ENCODE assay signal across 18 cellular contexts in genomic region chr10:119715628-119716505, GRCh38. TPM values are rescaled to one million over a fixed set of nuclear protein-coding genes. Genes with fewer than 3 reads are reported as not detected.
DNase-seq lines count a peak whose midpoint lies in the region; ATAC-seq and TF ChIP-seq lines count a peak whose summit lies in the region.
"Had no signal": no experiment of that assay in that cellular context is flagged by ENCODE, and none has a peak within 500 bp of the region (broad histone marks: within the 10 kb centered on the region; RNA-seq: fewer than 3 reads in every experiment).

No MANE protein-coding gene starts in this region.

- ATAC-seq in left lung (peak; percentile 65), sciatic nerve (peak; percentile 82)
- ATAC-seq: activated T-cell treated with anti-CD3 and anti-CD28 coated beads, Interleukin-2, amount 50 U/mL, for 72 hours; naive thymus-derived CD4-positive, alpha-beta T cell had no signal

- peak overlapping the region; percentile 43 for H3K9ac ChIP-seq in adipocyte (ENCODE audit: low read length)

- DNase-seq in G401 (ENCODE audit: low spot score) (peak; percentile 20), adipocyte (ENCODE audit: low read depth) (peak; percentile 71), left lung (no peak), sciatic nerve (ENCODE audit: low spot score) (no peak), SIG-M5 treated with dmso at 0.1 percent for 504 hours (lab: John Stamatoyannopoulos, UW; ENCODE audit: unreplicated experiment) (no peak), ACHN (no peak), adrenal gland (no peak)
- DNase-seq in stimulated activated naive CD4-positive, alpha-beta T cell (lab: John Stamatoyannopoulos, UW): no peak
- DNase-seq: activated CD4-positive, alpha-beta T cell treated with anti-CD3 and anti-CD28 coated beads, Interleukin-2, amount 50 U/mL, for 48 hours; activated T-cell treated with anti-CD3 and anti-CD28 coated beads, Interleukin-2, amount 50 U/mL, for 72 hours; amniotic stem cell; colonic mucosa; naive thymus-derived CD4-positive, alpha-beta T cell; NCI-H1092 treated with DMSO at 0.1 percent for 48 hours; NK-92 treated with Interleukin-12 subunit alpha and Interleukin-12 subunit beta, amount 100 ng/mL, for 24 hours; SIG-M5; stimulated activated CD4-positive, alpha-beta T cell treated with anti-CD3 and anti-CD28 coated beads, Interleukin-4, amount 100 ng/mL, for 1 hour had no signal

- intact Hi-C loops in left lung (cut with DNase I) (no loop called here), sciatic nerve (cut with DNase I) (no loop called here), adrenal gland (cut with DNase I) (no loop called here)

- no peak for TF ChIP-seq POLR2A in adrenal gland (IDR thresholded peaks at IDR 0.05)

- H3K27me3 ChIP-seq in adipocyte (replicated peaks; ENCODE audit: control insufficient read depth, insufficient read depth, low read length) (no peaks in the 10 kb centered on the region), left lung (no peaks in the 10 kb centered on the region), adrenal gland (no peaks in the 10 kb centered on the region)
- H3K27me3 ChIP-seq: colonic mucosa had no signal

- H3K36me3 ChIP-seq in adipocyte (ENCODE audit: control insufficient read depth, insufficient read depth, low read length, severe bottlenecking) (no peaks in the 10 kb centered on the region), left lung (no peaks in the 10 kb centered on the region), adrenal gland (replicated peaks in 1 of 2) (no peaks in the 10 kb centered on the region)
- H3K36me3 ChIP-seq: colonic mucosa had no signal

- H3K4me3 ChIP-seq in adipocyte (ENCODE audit: low read length) (no peak overlapping the region), left lung (no peak overlapping the region), adrenal gland (no peak overlapping the region)
- H3K4me3 ChIP-seq: colonic mucosa had no signal

- TF ChIP-seq CTCF in left lung (IDR thresholded peaks at IDR 0.05) (no peak), adrenal gland (IDR thresholded peaks at IDR 0.05) (no peak)

- H3K27ac ChIP-seq in left lung: peak overlapping the region in 1 of 2 donors; percentile 10
- H3K27ac ChIP-seq in adrenal gland: peak overlapping the region in 1 of 5 donors; percentile 10
- H3K27ac ChIP-seq: C4-2B, colonic mucosa had no signal

- peaks cover 7% of the 10 kb centered on the region for H3K4me1 ChIP-seq in adipocyte (ENCODE audit: control insufficient read depth, insufficient read depth, low read length)
- H3K4me1 ChIP-seq in left lung: no peaks in the 10 kb centered on the region
- H3K4me1 ChIP-seq in adrenal gland (replicated peaks in 1 of 2): no peaks in the 10 kb centered on the region
- H3K4me1 ChIP-seq: colonic mucosa had no signal

- 72 to 79% (median 77%) methylated on average over 7 to 8 of the region's 8 CpGs for WGBS in adrenal gland, 4 donors

- in situ Hi-C loops in G401 (cut with HindIII; ENCODE audit: low sequenced_read_pairs): no loop called here
- in situ Hi-C loops in ACHN (cut with HindIII; ENCODE audit: low pct_ligation_motif_present, low pct_unique_long_range_greater_than_20kb, low sequenced_read_pairs): no loop called here

- no peaks in the 10 kb centered on the region for H3K9me3 ChIP-seq in adipocyte (ENCODE audit: control insufficient read depth, low read length)
- no peaks in the 10 kb centered on the region for H3K9me3 ChIP-seq in left lung
- H3K9me3 ChIP-seq in adrenal gland (replicated peaks in 1 of 3): no peaks in the 10 kb centered on the region
- H3K9me3 ChIP-seq: colonic mucosa had no signal

RNA-seq across cellular contexts. Expression of gene INPP5F, which starts 10.0 kb away (rescaled TPM):
- 7.9 and 10.1 TPM in 2 replicates for total RNA-seq in G401 (2014; rRNA removed; shearing (Covaris generic))
- 10 to 100 TPM; 10.9 to 18.6 TPM for total RNA-seq in left lung
- 50.6 TPM for total RNA-seq in sciatic nerve
- 10 to 100 TPM in 4 of 8 donors, 1 to 10 TPM in 4; 5.1 to 19.3 (median 9.9) TPM for total RNA-seq in adrenal gland
- 10 to 100 TPM in 2 of 3 donors, 1 to 10 TPM in 1; 7.0 to 26.4 (median 10.1) TPM for polyA plus RNA-seq in adrenal gland

Comparison
In these comparisons a context has a peak if more than half of its experiments do, and no peak if none do; other contexts are left out.
1. DNase-seq: peak in G401 (single experiment) and adipocyte (single experiment); none in left lung (0 of 2), sciatic nerve (single experiment), SIG-M5 treated with dmso at 0.1 percent for 504 hours (single experiment), ACHN (single experiment), stimulated activated naive CD4-positive, alpha-beta T cell (0 of 6) and adrenal gland (0 of 7).